In the genomic region with DNA sequence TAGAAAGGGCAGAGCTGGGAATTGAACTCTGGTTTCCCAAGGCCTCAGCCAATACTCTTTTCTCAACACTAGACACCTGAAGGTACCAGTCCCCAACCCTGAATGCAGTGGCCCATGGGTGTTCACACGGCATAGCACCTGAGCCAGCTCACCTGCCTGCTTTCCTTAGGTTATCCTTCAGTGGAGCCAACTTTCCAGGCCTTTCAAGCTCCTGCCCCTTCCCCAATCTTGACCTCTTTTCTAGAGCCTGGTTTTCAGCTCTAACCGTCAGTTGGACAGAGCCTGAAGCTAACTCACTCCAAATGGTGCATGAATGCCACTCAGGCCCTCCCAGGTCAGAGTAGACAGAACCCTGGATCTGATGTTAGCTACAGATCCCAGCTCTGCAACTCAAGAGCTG, we compare ENCODE assay signal across 17 cellular contexts.
A peak's percentile ranks its signal among the peaks of the same experiment; 100 is the strongest.
DNase-seq lines count a peak whose midpoint lies in the region; ATAC-seq and TF ChIP-seq lines count a peak whose summit lies in the region.
"Had no signal": no experiment of that assay in that cellular context is flagged by ENCODE, and none has a peak within 500 bp of the region (broad histone marks: within the 10 kb centered on the region; RNA-seq: fewer than 3 reads in every experiment).

No MANE protein-coding gene starts in this region.

- no peak overlapping the region for H3K4me3 Mint-ChIP-seq in osteocyte (ENCODE audit: unreplicated experiment)
- H3K4me3 Mint-ChIP-seq: B cell; CD8-positive, alpha-beta T cell; HFFc6 had no signal

- TF ChIP-seq CTCF in osteocyte (IDR thresholded peaks at IDR 0.05), result no peak

- H3K9me3 Mint-ChIP-seq in osteocyte (ENCODE audit: unreplicated experiment), result no peaks in the 10 kb centered on the region
- H3K9me3 Mint-ChIP-seq: CD8-positive, alpha-beta T cell; HFFc6 had no signal

- peak; percentile 10 for DNase-seq in activated CD8-positive, alpha-beta memory T cell treated with anti-CD3 and anti-CD28 coated beads, Interleukin-2, amount 50 U/mL, for 48 hours
- DNase-seq in activated CD8-positive, alpha-beta memory T cell treated with anti-CD3 and anti-CD28 coated beads, Interleukin-2, amount 50 U/mL, for 4 hours, result no peak
- DNase-seq in iPS-NIHi7 (ENCODE audit: extremely low spot score) (peak; percentile 5), osteocyte (ENCODE audit: extremely low spot score, unreplicated experiment) (peak; percentile 38), substantia nigra (lab: John Stamatoyannopoulos, UW) (no peak), C1 segment of cervical spinal cord (lab: John Stamatoyannopoulos, UW) (no peak)
- DNase-seq: 8988T; Caco-2; CD8-positive, alpha-beta T cell; DND-41; GF-D8; HCEC 1CT; HFFc6; KBM-7 had no signal

- peaks cover 50% of the 10 kb centered on the region for H3K4me1 Mint-ChIP-seq in osteocyte (ENCODE audit: unreplicated experiment)
- H3K4me1 Mint-ChIP-seq: B cell had no signal

- H3K27me3 Mint-ChIP-seq in osteocyte (ENCODE audit: unreplicated experiment), result no peaks in the 10 kb centered on the region

- H3K36me3 Mint-ChIP-seq in osteocyte (ENCODE audit: unreplicated experiment), result no peaks in the 10 kb centered on the region
- H3K36me3 Mint-ChIP-seq: CD8-positive, alpha-beta T cell had no signal

- no peak for ATAC-seq in GM18873 (IDR thresholded peaks at IDR 0.05; ENCODE audit: low FRiP score, unreplicated experiment)
- ATAC-seq: CD8-positive, alpha-beta T cell had no signal

- no peak overlapping the region for H3K27ac ChIP-seq in substantia nigra (ENCODE audit: low read depth, low read length, poor library complexity, severe bottlenecking)
- H3K27ac ChIP-seq: C4-2B had no signal

- H3K27ac Mint-ChIP-seq in osteocyte (ENCODE audit: unreplicated experiment), result no peak overlapping the region
- H3K27ac Mint-ChIP-seq: B cell; CD8-positive, alpha-beta T cell; HFFc6 had no signal

Comparison
In these comparisons a context has a peak if more than half of its experiments do, and no peak if none do; other contexts are left out.
1. DNase-seq: peak in activated CD8-positive, alpha-beta memory T cell treated with anti-CD3 and anti-CD28 coated beads, Interleukin-2, amount 50 U/mL, for 48 hours (single experiment), iPS-NIHi7 (single experiment) and osteocyte (single experiment); none in activated CD8-positive, alpha-beta memory T cell treated with anti-CD3 and anti-CD28 coated beads, Interleukin-2, amount 50 U/mL, for 4 hours (single experiment), substantia nigra (0 of 49) and C1 segment of cervical spinal cord (0 of 14).